Comparison of ENCODE assay signal across 16 cellular contexts in genomic region chr1:63827411-63828321, GRCh38. TPM values are rescaled to one million over a fixed set of nuclear protein-coding genes. Genes with fewer than 3 reads are reported as not detected.
DNase-seq lines count a peak whose midpoint lies in the region; ATAC-seq and TF ChIP-seq lines count a peak whose summit lies in the region.
"Had no signal": no experiment of that assay in that cellular context is flagged by ENCODE, and none has a peak within 500 bp of the region (broad histone marks: within the 10 kb centered on the region; RNA-seq: fewer than 3 reads in every experiment).

No MANE protein-coding gene starts in this region.

- peak overlapping the region; percentile 50 for H3K27ac Mint-ChIP-seq in mesothelial cell of epicardium
- H3K27ac Mint-ChIP-seq: activated naive CD4-positive, alpha-beta T cell treated with anti-CD3 and anti-CD28 coated beads, Interleukin-2, amount 10 ng/mL, durations not matched to agents 7 days and 5 days; naive thymus-derived CD4-positive, alpha-beta T cell had no signal

- no peak for TF ChIP-seq POLR2A in IMR-90 (IDR thresholded peaks at IDR 0.05; ENCODE audit: low read depth, low read length)

- no peak overlapping the region for H3K4me2 ChIP-seq in IMR-90 (ENCODE audit: low read depth, low read length)

- no peak overlapping the region for H3K4me3 ChIP-seq in IMR-90 (ENCODE audit: insufficient read depth, low read depth, low read length)
- H3K4me3 ChIP-seq: skin epidermis, tibial nerve had no signal

- H3K27ac ChIP-seq in IMR-90 (ENCODE audit: insufficient read depth, low read length) = no peak overlapping the region
- H3K27ac ChIP-seq: skin epidermis had no signal

- no peaks in the 10 kb centered on the region for H3K27me3 ChIP-seq in IMR-90 (ENCODE audit: control insufficient read depth, insufficient read depth, low read length)
- H3K27me3 ChIP-seq: tibial nerve had no signal

- peaks cover 4% of the 10 kb centered on the region; the same call in 1 of the 2 replicates for H4K20me1 ChIP-seq in IMR-90 (ENCODE audit: insufficient read depth, low read length)

- H2AK5ac ChIP-seq in IMR-90 (ENCODE audit: low read depth, low read length) = no peak overlapping the region

- POLR2A ChIA-PET in IMR-90 (lab: Charles Lee; ENCODE audit: unreplicated experiment) = no interaction called here

- peaks cover 3% of the 10 kb centered on the region; the same call in 1 of the 2 replicates for H3K9me1 ChIP-seq in IMR-90 (ENCODE audit: insufficient read depth, low read length)

- no TSS peak for BruUV-seq in IMR-90 (replicated peaks; lab: Mats Ljungman, UMichigan)

- H3K9me3 Mint-ChIP-seq in mesothelial cell of epicardium = peaks cover 12% of the 10 kb centered on the region
- no peaks in the 10 kb centered on the region for H3K9me3 Mint-ChIP-seq in activated T-cell treated with anti-CD3 and anti-CD28 coated beads, Interleukin-2, amount 50 U/mL, for 4 hours
- H3K9me3 Mint-ChIP-seq: activated naive CD4-positive, alpha-beta T cell treated with anti-CD3 and anti-CD28 coated beads, Interleukin-2, amount 10 ng/mL, durations not matched to agents 7 days and 5 days had no signal

- no peak overlapping the region for H2BK120ac ChIP-seq in IMR-90 (ENCODE audit: low read depth, low read length)

- H3K18ac ChIP-seq in IMR-90 (ENCODE audit: low read depth, low read length) = no peak overlapping the region

- no peak overlapping the region for H4K8ac ChIP-seq in IMR-90 (ENCODE audit: low read depth in 2 of 2, low read length in 2 of 2)

- dilution Hi-C loops in IMR-90 (cut with HindIII; ENCODE audit: low sequenced_read_pairs, unreplicated experiment) = no loop called here

- peaks cover 0 to 4% of the 10 kb centered on the region in 2 experiments; a peak in 1 of 4 replicates for H3K79me1 ChIP-seq in IMR-90 (ENCODE audit: low read depth in 1 of 2, low read length in 2 of 2)

- ATAC-seq in IMR-90 (ENCODE audit: low read depth) (peak; percentile 60), GM18861 (IDR thresholded peaks at IDR 0.05; ENCODE audit: unreplicated experiment) (no peak)
- no peak for ATAC-seq in activated T-cell treated with anti-CD3 and anti-CD28 coated beads, Interleukin-2, amount 50 U/mL, for 4 hours
- ATAC-seq: naive thymus-derived CD4-positive, alpha-beta T cell had no signal

- no peaks in the 10 kb centered on the region for H3K9me3 ChIP-seq in IMR-90 (ENCODE audit: control insufficient read depth, insufficient read depth, low read length)
- H3K9me3 ChIP-seq: tibial nerve had no signal

- peaks cover 12% of the 10 kb centered on the region for H3K36me3 Mint-ChIP-seq in mesothelial cell of epicardium
- H3K36me3 Mint-ChIP-seq in activated T-cell treated with anti-CD3 and anti-CD28 coated beads, Interleukin-2, amount 50 U/mL, for 4 hours (ENCODE audit: insufficient read depth) = no peaks in the 10 kb centered on the region
- H3K36me3 Mint-ChIP-seq: activated naive CD4-positive, alpha-beta T cell treated with anti-CD3 and anti-CD28 coated beads, Interleukin-2, amount 10 ng/mL, durations not matched to agents 7 days and 5 days; naive thymus-derived CD4-positive, alpha-beta T cell had no signal

- no peak overlapping the region for H3K56ac ChIP-seq in IMR-90 (ENCODE audit: extremely low read depth, insufficient read depth, low read length)

- no peak overlapping the region for H3K4me3 Mint-ChIP-seq in mesothelial cell of epicardium
- no peak overlapping the region for H3K4me3 Mint-ChIP-seq in activated T-cell treated with anti-CD3 and anti-CD28 coated beads, Interleukin-2, amount 50 U/mL, for 4 hours
- H3K4me3 Mint-ChIP-seq: activated naive CD4-positive, alpha-beta T cell treated with anti-CD3 and anti-CD28 coated beads, Interleukin-2, amount 10 ng/mL, durations not matched to agents 7 days and 5 days; naive thymus-derived CD4-positive, alpha-beta T cell had no signal

- CTCF ChIA-PET in IMR-90 (lab: Yijun Ruan, JAX) = interaction anchor here (1.0 kb wide), 1 partner anchor 14 kb away, joined by 3 read pairs; no protein-coding TSS in a partner anchor

- intact Hi-C loops in IMR-90 (cut with micrococcal nuclease) = no loop called here

- in situ Hi-C loops in IMR-90 (cut with MboI; ENCODE audit: low sequenced_read_pairs) = loop anchor here (10.0 kb wide), 1 partner anchor 57 kb away; no protein-coding TSS in a partner anchor
- in situ Hi-C loops in GM13977 (cut with MboI; ENCODE audit: low pct_unique_long_range_greater_than_20kb, low sequenced_read_pairs, unreplicated experiment) = no loop called here

- H3K23ac ChIP-seq in IMR-90 (ENCODE audit: low read depth, low read length) = no peak overlapping the region

- no peak overlapping the region for H4K91ac ChIP-seq in IMR-90 (ENCODE audit: insufficient read depth, low read depth, low read length)

- peaks cover 29% of the 10 kb centered on the region for H3K4me1 Mint-ChIP-seq in mesothelial cell of epicardium
- H3K4me1 Mint-ChIP-seq in activated T-cell treated with anti-CD3 and anti-CD28 coated beads, Interleukin-2, amount 50 U/mL, for 4 hours (ENCODE audit: low read depth) = no peaks in the 10 kb centered on the region
- H3K4me1 Mint-ChIP-seq: activated naive CD4-positive, alpha-beta T cell treated with anti-CD3 and anti-CD28 coated beads, Interleukin-2, amount 10 ng/mL, durations not matched to agents 7 days and 5 days; naive thymus-derived CD4-positive, alpha-beta T cell had no signal

- no peak overlapping the region for H2AFZ ChIP-seq in IMR-90 (replicated peaks; ENCODE audit: low read length, poor library complexity)

- H3K14ac ChIP-seq in IMR-90 (replicated peaks; ENCODE audit: low read depth, low read length) = no peak overlapping the region

- no peak overlapping the region for H2BK20ac ChIP-seq in IMR-90 (ENCODE audit: low read depth, low read length)

- no peak for TF ChIP-seq CTCF in IMR-90 (conservative IDR thresholded peaks at IDR 0.05; ENCODE audit: low read depth, low read length)
- no peak for TF ChIP-seq CTCF in mesothelial cell of epicardium (IDR thresholded peaks at IDR 0.05; ENCODE audit: unreplicated experiment)
- TF ChIP-seq CTCF in GM13977 (IDR thresholded peaks at IDR 0.05; ENCODE audit: extremely low read depth, insufficient read depth, missing control alignments) = no peak

- H3K27me3 Mint-ChIP-seq in mesothelial cell of epicardium (ENCODE audit: low read depth) = no peaks in the 10 kb centered on the region
- H3K27me3 Mint-ChIP-seq in activated T-cell treated with anti-CD3 and anti-CD28 coated beads, Interleukin-2, amount 50 U/mL, for 4 hours (ENCODE audit: low read depth) = peaks cover 6% of the 10 kb centered on the region
- H3K27me3 Mint-ChIP-seq: activated naive CD4-positive, alpha-beta T cell treated with anti-CD3 and anti-CD28 coated beads, Interleukin-2, amount 10 ng/mL, durations not matched to agents 7 days and 5 days had no signal

- TF ChIP-seq RAD21 in IMR-90 (IDR thresholded peaks at IDR 0.05; ENCODE audit: low read length) = no peak

- H3K4ac ChIP-seq in IMR-90 (ENCODE audit: low read depth, low read length) = no peak overlapping the region

- no peak overlapping the region for H2BK5ac ChIP-seq in IMR-90 (ENCODE audit: low read depth, low read length, poor library complexity, severe bottlenecking)

- peaks cover 6% of the 10 kb centered on the region; the same call in 1 of the 2 replicates for H3K4me1 ChIP-seq in IMR-90 (ENCODE audit: control insufficient read depth, insufficient read depth, low read length)

- no peaks in the 10 kb centered on the region for H3K36me3 ChIP-seq in IMR-90 (ENCODE audit: control insufficient read depth, insufficient read depth, low read length)
- H3K36me3 ChIP-seq: tibial nerve had no signal

- H2BK15ac ChIP-seq in IMR-90 (ENCODE audit: low read depth, low read length) = no peak overlapping the region

- no peak overlapping the region for H2AK9ac ChIP-seq in IMR-90 (replicated peaks; ENCODE audit: low read depth, low read length, poor library complexity)

- WGBS in IMR-90 (ENCODE audit: extremely low coverage in 2 of 2, insufficient read length in 1 of 2), 2 experiments = 60% methylated on average over 3 of the region's 5 CpGs; no CpG with 5 or more reads in 1 of the 2 experiments

- H4K5ac ChIP-seq in IMR-90 (ENCODE audit: low read depth, low read length) = no peak overlapping the region

- H3K9ac ChIP-seq in IMR-90 (ENCODE audit: low read depth, low read length) = no peak overlapping the region

- DNase-seq in AG08395 (ENCODE audit: low spot score) = peak; percentile 50
- peak; percentile 25 for DNase-seq in IMR-90
- peak; percentile 68 for DNase-seq in astrocyte of the hippocampus (ENCODE audit: low read depth, low spot score)
- no peak for DNase-seq in mesothelial cell of epicardium (ENCODE audit: low spot score in 2 of 2, unreplicated experiment in 2 of 2)
- no peak for DNase-seq in activated T-cell treated with anti-CD3 and anti-CD28 coated beads, Interleukin-2, amount 50 U/mL, for 4 hours
- no peak for DNase-seq in GM13977 (ENCODE audit: low spot score)
- no peak for DNase-seq in UCSD-AML1 (lab: John Stamatoyannopoulos, UW; ENCODE audit: unreplicated experiment)
- DNase-seq: activated CD8-positive, alpha-beta memory T cell treated with anti-CD3 and anti-CD28 coated beads for 24 hours; activated naive CD4-positive, alpha-beta T cell treated with anti-CD3 and anti-CD28 coated beads, Interleukin-2, amount 10 ng/mL, durations not matched to agents 7 days and 5 days; DND-41; foreskin melanocyte; islet precursor cell; naive thymus-derived CD4-positive, alpha-beta T cell had no signal

TF ChIP-seq in IMR-90, 13 proteins besides CTCF, POLR2A, EP300 and RAD21 (continues in another document):
- TF ChIP-seq BHLHE40 (IDR thresholded peaks at IDR 0.05; ENCODE audit: low read depth, low read length) (no peak), USF2 (IDR thresholded peaks at IDR 0.05; ENCODE audit: low read depth, low read length) (no peak), RFX5 (IDR thresholded peaks at IDR 0.05; ENCODE audit: low read depth, low read length) (no peak), SMC3 (IDR thresholded peaks at IDR 0.05; ENCODE audit: low read depth, low read length) (no peak), FOS (IDR thresholded peaks at IDR 0.05; ENCODE audit: low read depth, low read length) (no peak), RCOR1 (IDR thresholded peaks at IDR 0.05; ENCODE audit: insufficient replicate concordance, low read length) (no peak)

RNA-seq across cellular contexts. Expression of gene ROR1, which starts 53.8 kb away (rescaled TPM):
- total RNA-seq in IMR-90 (2012; rRNA removed) (8.1 and 10.0 TPM in 2 replicates), mesothelial cell of epicardium (76.0 to 89.9 TPM (median 81.4 TPM) in 3 replicates)
- 4.4 and 4.5 TPM in 2 replicates for polyA plus RNA-seq in IMR-90 (2012; rRNA removed)
- polyA plus RNA-seq in IMR-90 (2012; cell fraction: cytosol; rRNA removed) = 1.6 and 3.2 TPM in 2 replicates
- 1.6 and 2.6 TPM in 2 replicates for polyA plus RNA-seq in IMR-90 (2012; cell fraction: nucleus; rRNA removed; ENCODE audit: low replicate concordance)
- under 1 TPM; 0.08 to 0.38 (median 0.18) TPM for total RNA-seq in activated T-cell treated with anti-CD3 and anti-CD28 coated beads, Interleukin-2, amount 50 U/mL, for 4 hours
- polyA plus RNA-seq: naive thymus-derived CD4-positive, alpha-beta T cell had no signal

Comparison
In these comparisons a context has a peak if more than half of its experiments do, and no peak if none do; other contexts are left out.
1. DNase-seq: peak in AG08395 (single experiment), IMR-90 (single experiment) and astrocyte of the hippocampus (single experiment); none in mesothelial cell of epicardium (0 of 2), activated T-cell treated with anti-CD3 and anti-CD28 coated beads, Interleukin-2, amount 50 U/mL, for 4 hours (single experiment), GM13977 (single experiment) and UCSD-AML1 (single experiment).